ENCODE assay signal across 1 cellular context in the genomic region with DNA sequence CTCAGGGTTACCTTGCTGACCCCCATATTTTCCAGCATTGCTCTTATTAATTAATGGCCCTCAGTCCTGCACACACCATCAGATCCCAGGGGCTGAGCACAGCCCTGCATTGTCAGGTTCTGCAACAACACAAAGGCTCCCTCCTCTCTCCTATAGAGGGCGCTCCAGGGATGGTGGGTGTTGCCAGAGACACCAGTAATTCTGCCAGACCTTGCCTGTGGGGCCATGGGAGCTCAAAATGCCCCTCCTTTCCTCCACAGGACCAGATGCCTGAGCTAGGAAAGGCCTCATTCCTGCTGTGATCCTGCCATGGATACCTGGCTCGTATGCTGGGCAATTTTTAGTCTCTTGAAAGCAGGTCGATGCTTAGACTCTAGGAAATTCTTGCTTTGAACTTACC.
TF ChIP-seq lines count a peak whose summit lies in the region.

No MANE protein-coding gene starts in this region.

TF ChIP-seq in IMR-90, 13 proteins besides CTCF, POLR2A, EP300 and RAD21:
- no peak for TF ChIP-seq CEBPB (IDR thresholded peaks at IDR 0.05; ENCODE audit: low read depth, low read length)
- TF ChIP-seq MAFK (IDR thresholded peaks at IDR 0.05; ENCODE audit: low read depth, low read length) = no peak
- no peak for TF ChIP-seq BHLHE40 (IDR thresholded peaks at IDR 0.05; ENCODE audit: low read depth, low read length)
- TF ChIP-seq, protein P1, sequence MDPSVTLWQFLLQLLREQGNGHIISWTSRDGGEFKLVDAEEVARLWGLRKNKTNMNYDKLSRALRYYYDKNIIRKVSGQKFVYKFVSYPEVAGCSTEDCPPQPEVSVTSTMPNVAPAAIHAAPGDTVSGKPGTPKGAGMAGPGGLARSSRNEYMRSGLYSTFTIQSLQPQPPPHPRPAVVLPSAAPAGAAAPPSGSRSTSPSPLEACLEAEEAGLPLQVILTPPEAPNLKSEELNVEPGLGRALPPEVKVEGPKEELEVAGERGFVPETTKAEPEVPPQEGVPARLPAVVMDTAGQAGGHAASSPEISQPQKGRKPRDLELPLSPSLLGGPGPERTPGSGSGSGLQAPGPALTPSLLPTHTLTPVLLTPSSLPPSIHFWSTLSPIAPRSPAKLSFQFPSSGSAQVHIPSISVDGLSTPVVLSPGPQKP (IDR thresholded peaks at IDR 0.05; ENCODE audit: borderline replicate concordance, low read depth, low read length) = no peak
- TF ChIP-seq RFX5 (IDR thresholded peaks at IDR 0.05; ENCODE audit: low read depth, low read length) = no peak
- no peak for TF ChIP-seq FOS (IDR thresholded peaks at IDR 0.05; ENCODE audit: low read depth, low read length)
- TF ChIP-seq RCOR1 (IDR thresholded peaks at IDR 0.05; ENCODE audit: insufficient replicate concordance, low read length) = no peak
- no peak for TF ChIP-seq SMC3 (IDR thresholded peaks at IDR 0.05; ENCODE audit: low read depth, low read length)
